8 cellular contexts compared by ENCODE assay signal in genomic region chr2:203225423-203226039, GRCh38. TPM values are rescaled to one million over a fixed set of nuclear protein-coding genes. Genes with fewer than 3 reads are reported as not detected.
A peak's percentile ranks its signal among the peaks of the same experiment; 100 is the strongest.
DNase-seq lines count a peak whose midpoint lies in the region; ATAC-seq and TF ChIP-seq lines count a peak whose summit lies in the region.

No MANE protein-coding gene starts in this region.

- no peaks in the 10 kb centered on the region for H3K4me1 Mint-ChIP-seq in activated T-cell treated with anti-CD3 and anti-CD28 coated beads, Interleukin-2, amount 50 U/mL, for 4 hours (ENCODE audit: low read depth)
- H3K4me1 Mint-ChIP-seq in stimulated activated naive B cell treated with anti-CD40 and anti-IgM and Interleukin-4, amounts not matched to agents 10 μg/mL and 1 μg/mL and 100 μg/mL, for 72 hours: no peaks in the 10 kb centered on the region

- H3K27ac ChIP-seq in right atrium auricular region: no peak overlapping the region

- no peaks in the 10 kb centered on the region for H3K9me3 Mint-ChIP-seq in activated T-cell treated with anti-CD3 and anti-CD28 coated beads, Interleukin-2, amount 50 U/mL, for 4 hours
- H3K9me3 Mint-ChIP-seq in stimulated activated naive B cell treated with anti-CD40 and anti-IgM and Interleukin-4, amounts not matched to agents 10 μg/mL and 1 μg/mL and 100 μg/mL, for 72 hours: peaks cover 0 to 3% of the 10 kb centered on the region in 2 donors

- TF ChIP-seq CTCF in right atrium auricular region (IDR thresholded peaks at IDR 0.05): peak; percentile 40 to 73

- no peaks in the 10 kb centered on the region for H3K36me3 ChIP-seq in right atrium auricular region

- no peaks in the 10 kb centered on the region for H3K36me3 Mint-ChIP-seq in activated T-cell treated with anti-CD3 and anti-CD28 coated beads, Interleukin-2, amount 50 U/mL, for 4 hours (ENCODE audit: insufficient read depth)
- peaks cover 0 to 5% of the 10 kb centered on the region in 2 donors for H3K36me3 Mint-ChIP-seq in stimulated activated naive B cell treated with anti-CD40 and anti-IgM and Interleukin-4, amounts not matched to agents 10 μg/mL and 1 μg/mL and 100 μg/mL, for 72 hours

- H3K4me3 ChIP-seq in right atrium auricular region: no peak overlapping the region

- peak; percentile 21 to 38 for DNase-seq in AML-193 (lab: John Stamatoyannopoulos, UW)
- DNase-seq in NCI-H1694 (lab: John Stamatoyannopoulos, UW): peak; percentile 9
- peak; percentile 23 for DNase-seq in activated T-cell treated with anti-CD3 and anti-CD28 coated beads, Interleukin-2, amount 50 U/mL, for 4 hours
- no peak for DNase-seq in right atrium auricular region (ENCODE audit: low spot score)
- no peak for DNase-seq in stimulated activated naive B cell treated with anti-CD40 and anti-IgM and Interleukin-4, amounts not matched to agents 10 μg/mL and 1 μg/mL and 100 μg/mL, for 72 hours
- no peak for DNase-seq in SIG-M5 treated with dmso at 0.1 percent for 504 hours (lab: John Stamatoyannopoulos, UW; ENCODE audit: unreplicated experiment)
- no peak for DNase-seq in D341Med (ENCODE audit: low spot score)

- no peak overlapping the region for H3K27ac Mint-ChIP-seq in stimulated activated naive B cell treated with anti-CD40 and anti-IgM and Interleukin-4, amounts not matched to agents 10 μg/mL and 1 μg/mL and 100 μg/mL, for 72 hours

- no peaks in the 10 kb centered on the region for H3K4me1 ChIP-seq in right atrium auricular region

- H3K9me3 ChIP-seq in right atrium auricular region: no peaks in the 10 kb centered on the region

- peak; percentile 59 for ATAC-seq in GM18517 (IDR thresholded peaks at IDR 0.05; ENCODE audit: unreplicated experiment)
- peak; percentile 72 to 77 for ATAC-seq in activated T-cell treated with anti-CD3 and anti-CD28 coated beads, Interleukin-2, amount 50 U/mL, for 4 hours
- peak; percentile 55 to 73 for ATAC-seq in stimulated activated naive B cell treated with anti-CD40 and anti-IgM and Interleukin-4, amounts not matched to agents 10 μg/mL and 1 μg/mL and 100 μg/mL, for 72 hours (replicated peaks)

- H3K4me3 Mint-ChIP-seq in activated T-cell treated with anti-CD3 and anti-CD28 coated beads, Interleukin-2, amount 50 U/mL, for 4 hours: no peak overlapping the region
- H3K4me3 Mint-ChIP-seq in stimulated activated naive B cell treated with anti-CD40 and anti-IgM and Interleukin-4, amounts not matched to agents 10 μg/mL and 1 μg/mL and 100 μg/mL, for 72 hours: no peak overlapping the region

- no peaks in the 10 kb centered on the region for H3K27me3 Mint-ChIP-seq in activated T-cell treated with anti-CD3 and anti-CD28 coated beads, Interleukin-2, amount 50 U/mL, for 4 hours (ENCODE audit: low read depth)
- H3K27me3 Mint-ChIP-seq in stimulated activated naive B cell treated with anti-CD40 and anti-IgM and Interleukin-4, amounts not matched to agents 10 μg/mL and 1 μg/mL and 100 μg/mL, for 72 hours: peaks cover 0 to under 1% of the 10 kb centered on the region in 2 donors

- H3K27me3 ChIP-seq in right atrium auricular region: no peaks in the 10 kb centered on the region

RNA-seq across cellular contexts. Expression of gene CYP20A1, which starts 13.3 kb away (rescaled TPM):
- total RNA-seq in activated T-cell treated with anti-CD3 and anti-CD28 coated beads, Interleukin-2, amount 50 U/mL, for 4 hours: 10 to 100 TPM; 27.5 to 30.4 (median 28.8) TPM
- 10 to 100 TPM; 13.3 to 20.0 TPM for total RNA-seq in right atrium auricular region

Comparison
In these comparisons a context has a peak if more than half of its experiments do, and no peak if none do; other contexts are left out.
1. DNase-seq: peak in AML-193 (2 of 2), NCI-H1694 (single experiment) and activated T-cell treated with anti-CD3 and anti-CD28 coated beads, Interleukin-2, amount 50 U/mL, for 4 hours (single experiment); none in right atrium auricular region (single experiment), stimulated activated naive B cell treated with anti-CD40 and anti-IgM and Interleukin-4, amounts not matched to agents 10 μg/mL and 1 μg/mL and 100 μg/mL, for 72 hours (single experiment), SIG-M5 treated with dmso at 0.1 percent for 504 hours (single experiment) and D341Med (single experiment).
2. Peak in every context shown above with its lines, with median percentiles within 50 percentile points of each other: ATAC-seq.